ENCODE assay signal across 7 cellular contexts in genomic region chr6:30691208-30691872, GRCh38. TPM values are rescaled to one million over a fixed set of nuclear protein-coding genes. Genes with fewer than 3 reads are reported as not detected.
DNase-seq lines count a peak whose midpoint lies in the region; ATAC-seq and TF ChIP-seq lines count a peak whose summit lies in the region.

No MANE protein-coding gene starts in this region.

- CTCF ChIA-PET in RWPE1 (lab: Yijun Ruan, JAX), result interaction anchor here (1.6 kb wide), 1 partner anchor 31 kb away, joined by 8 read pairs; no protein-coding TSS in a partner anchor

- no peaks in the 10 kb centered on the region for H3K9me3 Mint-ChIP-seq in GM23338

- ATAC-seq in GM23338 (0 out of 3 replicates have a peak, but pooled peaks have one; percentile 3), gastrocnemius medialis (no peak), GM18867 (IDR thresholded peaks at IDR 0.05; ENCODE audit: unreplicated experiment) (no peak)

- H2AFZ ChIP-seq in GM23338 (peak overlapping the region; percentile 87; the same call in 1 of the 2 replicates), fibroblast of lung (ENCODE audit: low read length) (peak overlapping the region; percentile 35)

- peak overlapping the region; percentile 81 for H3K4me2 ChIP-seq in GM23338
- peak overlapping the region; percentile 96 for H3K4me2 ChIP-seq in fibroblast of lung (ENCODE audit: extremely low read depth, insufficient read depth, low read length)

- in situ Hi-C loops in gastrocnemius medialis (cut with MboI; ENCODE audit: low sequenced_read_pairs in 4 of 4), result no loop called here

- peak overlapping the region; percentile 94 for H3K4me3 ChIP-seq in GM23338
- peak overlapping the region; percentile 31 to 95 (median 66) for H3K4me3 ChIP-seq in fibroblast of lung (replicated peaks in 1 of 4; ENCODE audit: control extremely low read depth in 1 of 4, insufficient read depth in 1 of 4, low read depth in 3 of 4, low read length in 4 of 4)
- H3K4me3 ChIP-seq in gastrocnemius medialis, result peak overlapping the region; percentile 72 to 91 (median 76)

- H3K79me2 ChIP-seq in GM23338 (replicated peaks; ENCODE audit: insufficient read depth) (no peaks in the 10 kb centered on the region), fibroblast of lung (ENCODE audit: control insufficient read depth, insufficient read depth, low read length) (peaks cover 32% of the 10 kb centered on the region)

- H3K36me3 Mint-ChIP-seq in GM23338 (ENCODE audit: low read depth), result peaks cover 12% of the 10 kb centered on the region

- intact Hi-C loops in gastrocnemius medialis (cut with DNase I; ENCODE audit: low total_unique reads), result loop anchor here (1.0 to 2.0 kb wide), 2 partner anchors 19 to 26 kb away; partner anchors contain the start of genes DHX16 and MDC1

- no peaks in the 10 kb centered on the region for H3K9me3 ChIP-seq in fibroblast of lung (ENCODE audit: control insufficient read depth, insufficient read depth, low read depth, low read length)
- H3K9me3 ChIP-seq in gastrocnemius medialis, result no peaks in the 10 kb centered on the region

- no peaks in the 10 kb centered on the region for H4K20me1 ChIP-seq in GM23338 (replicated peaks; ENCODE audit: insufficient read depth)
- no peaks in the 10 kb centered on the region for H4K20me1 ChIP-seq in fibroblast of lung (ENCODE audit: control insufficient read depth, extremely low read depth, insufficient read depth, low read length)

- H3K27ac Mint-ChIP-seq in GM23338, result no peak overlapping the region

- H3F3A ChIP-seq in GM23338 (replicated peaks; ENCODE audit: low read depth), result peaks cover 9% of the 10 kb centered on the region

- TF ChIP-seq CTCF in GM23338 (conservative IDR thresholded peaks at IDR 0.05; ENCODE audit: low read depth in 2 of 2) (no peak), RWPE1 (conservative IDR thresholded peaks at IDR 0.05; ENCODE audit: low read depth) (no peak), fibroblast of lung (conservative IDR thresholded peaks at IDR 0.05 in 1 of 2, IDR thresholded peaks at IDR 0.05 in 1 of 2; ENCODE audit: low read depth in 1 of 2, low read length in 2 of 2) (no peak), gastrocnemius medialis (IDR thresholded peaks at IDR 0.05 in 4 of 5, conservative IDR thresholded peaks at IDR 0.05 in 1 of 5) (no peak)

- H3K27ac ChIP-seq in GM23338 (ENCODE audit: low read depth) (no peak overlapping the region), RWPE1 (peak overlapping the region; percentile 97), fibroblast of lung (ENCODE audit: insufficient read depth, low read length) (peak overlapping the region; percentile 99), gastrocnemius medialis (peak overlapping the region; percentile 93 to 99 (median 97))

- H3K27me3 ChIP-seq in GM23338 (ENCODE audit: insufficient read depth) (no peaks in the 10 kb centered on the region), fibroblast of lung (ENCODE audit: control insufficient read depth, insufficient read depth, low read length) (no peaks in the 10 kb centered on the region), gastrocnemius medialis (no peaks in the 10 kb centered on the region)

- H3K4me1 ChIP-seq in GM23338 (ENCODE audit: insufficient read depth), result peaks cover 19% of the 10 kb centered on the region
- H3K4me1 ChIP-seq in fibroblast of lung (ENCODE audit: control insufficient read depth, extremely low read depth, insufficient read depth, low read length), result peaks cover 29% of the 10 kb centered on the region
- H3K4me1 ChIP-seq in gastrocnemius medialis, result peaks cover 28 to 41% of the 10 kb centered on the region in 2 donors

- peaks cover 34% of the 10 kb centered on the region for H3K4me1 Mint-ChIP-seq in GM23338

- peak; percentile 52 for DNase-seq in GM23338 (ENCODE audit: low spot score)
- no peak for DNase-seq in RWPE1 (ENCODE audit: low spot score)
- no peak for DNase-seq in fibroblast of lung (ENCODE audit: low read depth in 2 of 2)
- no peak for DNase-seq in gastrocnemius medialis
- no peak for DNase-seq in GM19238 (ENCODE audit: insufficient read length, low spot score)
- no peak for DNase-seq in OCI-M2 (lab: John Stamatoyannopoulos, UW; ENCODE audit: unreplicated experiment)

- no peak for TF ChIP-seq POLR2A in gastrocnemius medialis (IDR thresholded peaks at IDR 0.05)

- H3K4me3 Mint-ChIP-seq in GM23338, result peak overlapping the region; percentile 88

- H3K36me3 ChIP-seq in GM23338 (ENCODE audit: insufficient read depth), result no peaks in the 10 kb centered on the region
- no peaks in the 10 kb centered on the region for H3K36me3 ChIP-seq in fibroblast of lung (ENCODE audit: control insufficient read depth, insufficient read depth, low read length)
- no peaks in the 10 kb centered on the region for H3K36me3 ChIP-seq in gastrocnemius medialis

- no peaks in the 10 kb centered on the region for H3K9me2 ChIP-seq in GM23338 (ENCODE audit: insufficient read depth)

- peaks cover 28% of the 10 kb centered on the region for H3K27me3 Mint-ChIP-seq in GM23338 (ENCODE audit: insufficient read depth, low read depth, poor library complexity)

- POLR2A ChIA-PET in RWPE1 (lab: Yijun Ruan, JAX; ENCODE audit: low non-redundant PET), result interaction anchor here (0.6 to 2.9 kb wide), 3 partner anchors 26 to 30 kb away, joined by 3 to 12 read pairs (median 3); partner anchors contain the start of gene MDC1

- peak overlapping the region; percentile 49 for H3K9ac ChIP-seq in fibroblast of lung (ENCODE audit: insufficient read depth, low read length)

TF ChIP-seq in GM23338, 12 proteins besides CTCF, POLR2A, EP300 and RAD21 (continues in another document):
- no peak for TF ChIP-seq CREB1 (CRISPR knock-in tag; IDR thresholded peaks at IDR 0.05; ENCODE audit: low read depth)
- TF ChIP-seq REST (IDR thresholded peaks at IDR 0.05; ENCODE audit: unreplicated experiment), result no peak

RNA-seq across cellular contexts. Expression of gene NRM, which starts 0.6 kb away (rescaled TPM):
- total RNA-seq in GM23338 (2014; rRNA removed; shearing (Covaris generic)), result 11.3 and 13.8 TPM in 2 replicates
- polyA plus RNA-seq in GM23338 (2016; fragmentation: Nextera tagmentation; extraction: Ambion mirVana), result 29.7 and 33.8 TPM in 2 replicates
- 1.5 and 2.5 TPM in 2 replicates for total RNA-seq in fibroblast of lung
- 18.3 and 39.6 TPM in 2 replicates for polyA plus RNA-seq in fibroblast of lung
- polyA plus RNA-seq in fibroblast of lung (2012), result 21.5 and 46.7 TPM in 2 replicates
- polyA minus RNA-seq in fibroblast of lung (ENCODE audit: low replicate concordance), result 66.6 and 131 TPM in 2 replicates
- 1 to 10 TPM in 3 of 4 donors, under 1 TPM in 1; 0.32 to 2.0 (median 1.4) TPM for total RNA-seq in gastrocnemius medialis

RNA-seq across cellular contexts. Expression of gene PPP1R18, which starts 4.9 kb away (rescaled TPM):
- total RNA-seq in GM23338 (2014; rRNA removed; shearing (Covaris generic)), result 18.2 and 19.2 TPM in 2 replicates
- polyA plus RNA-seq in GM23338 (2016; fragmentation: Nextera tagmentation; extraction: Ambion mirVana) (17.1 and 21.2 TPM in 2 replicates), fibroblast of lung (92.6 and 122 TPM in 2 replicates)
- total RNA-seq in fibroblast of lung (44.4 and 63.4 TPM in 2 replicates), gastrocnemius medialis (10 to 100 TPM in 3 of 4 donors, 1 to 10 TPM in 1; 4.4 to 16.9 (median 12.4) TPM)
- 87.4 and 99.6 TPM in 2 replicates for polyA plus RNA-seq in fibroblast of lung (2012)
- polyA minus RNA-seq in fibroblast of lung (ENCODE audit: low replicate concordance), result 226 and 269 TPM in 2 replicates

RNA-seq across cellular contexts. Expression of gene DHX16, which starts 18.5 kb away (rescaled TPM):
- total RNA-seq in GM23338 (2014; rRNA removed; shearing (Covaris generic)), result 30.8 and 31.3 TPM in 2 replicates
- polyA plus RNA-seq in GM23338 (2016; fragmentation: Nextera tagmentation; extraction: Ambion mirVana), result 16.0 and 16.2 TPM in 2 replicates
- 33.1 and 34.8 TPM in 2 replicates for total RNA-seq in fibroblast of lung
- 22.5 and 33.2 TPM in 2 replicates for polyA plus RNA-seq in fibroblast of lung
- 27.0 and 29.2 TPM in 2 replicates for polyA plus RNA-seq in fibroblast of lung (2012)
- 73.8 and 75.8 TPM in 2 replicates for polyA minus RNA-seq in fibroblast of lung (ENCODE audit: low replicate concordance)
- 10 to 100 TPM; 39.1 to 74.8 (median 49.4) TPM for total RNA-seq in gastrocnemius medialis

RNA-seq across cellular contexts. Expression of gene MDC1, which starts 25.7 kb away (rescaled TPM):
- total RNA-seq in GM23338 (2014; rRNA removed; shearing (Covaris generic)), result 28.9 and 32.7 TPM in 2 replicates
- polyA plus RNA-seq in GM23338 (2016; fragmentation: Nextera tagmentation; extraction: Ambion mirVana), result 17.2 and 19.7 TPM in 2 replicates
- 3.3 and 5.0 TPM in 2 replicates for total RNA-seq in fibroblast of lung
- 3.3 and 7.4 TPM in 2 replicates for polyA plus RNA-seq in fibroblast of lung
- 8.7 and 14.3 TPM in 2 replicates for polyA plus RNA-seq in fibroblast of lung (2012)
- 47.9 and 50.8 TPM in 2 replicates for polyA minus RNA-seq in fibroblast of lung (ENCODE audit: low replicate concordance)
- total RNA-seq in gastrocnemius medialis, result 1 to 10 TPM; 3.6 to 8.9 (median 6.2) TPM

RNA-seq across cellular contexts. Expression of gene TUBB, which starts 28.8 kb away (rescaled TPM):
- 1,591 and 1,704 TPM in 2 replicates for total RNA-seq in GM23338 (2014; rRNA removed; shearing (Covaris generic))
- polyA plus RNA-seq in GM23338 (2016; fragmentation: Nextera tagmentation; extraction: Ambion mirVana) (1,041 and 1,059 TPM in 2 replicates), fibroblast of lung (1,493 and 2,513 TPM in 2 replicates)
- total RNA-seq in fibroblast of lung (432 and 551 TPM in 2 replicates), gastrocnemius medialis (100 to 1,000 TPM in 3 of 4 donors, 10 to 100 TPM in 1; 79.7 to 294 (median 193) TPM)
- 1,291 and 2,040 TPM in 2 replicates for polyA plus RNA-seq in fibroblast of lung (2012)
- 2,570 and 3,657 TPM in 2 replicates for polyA minus RNA-seq in fibroblast of lung (ENCODE audit: low replicate concordance)
